8 cellular contexts compared by ENCODE assay signal in the genomic region with DNA sequence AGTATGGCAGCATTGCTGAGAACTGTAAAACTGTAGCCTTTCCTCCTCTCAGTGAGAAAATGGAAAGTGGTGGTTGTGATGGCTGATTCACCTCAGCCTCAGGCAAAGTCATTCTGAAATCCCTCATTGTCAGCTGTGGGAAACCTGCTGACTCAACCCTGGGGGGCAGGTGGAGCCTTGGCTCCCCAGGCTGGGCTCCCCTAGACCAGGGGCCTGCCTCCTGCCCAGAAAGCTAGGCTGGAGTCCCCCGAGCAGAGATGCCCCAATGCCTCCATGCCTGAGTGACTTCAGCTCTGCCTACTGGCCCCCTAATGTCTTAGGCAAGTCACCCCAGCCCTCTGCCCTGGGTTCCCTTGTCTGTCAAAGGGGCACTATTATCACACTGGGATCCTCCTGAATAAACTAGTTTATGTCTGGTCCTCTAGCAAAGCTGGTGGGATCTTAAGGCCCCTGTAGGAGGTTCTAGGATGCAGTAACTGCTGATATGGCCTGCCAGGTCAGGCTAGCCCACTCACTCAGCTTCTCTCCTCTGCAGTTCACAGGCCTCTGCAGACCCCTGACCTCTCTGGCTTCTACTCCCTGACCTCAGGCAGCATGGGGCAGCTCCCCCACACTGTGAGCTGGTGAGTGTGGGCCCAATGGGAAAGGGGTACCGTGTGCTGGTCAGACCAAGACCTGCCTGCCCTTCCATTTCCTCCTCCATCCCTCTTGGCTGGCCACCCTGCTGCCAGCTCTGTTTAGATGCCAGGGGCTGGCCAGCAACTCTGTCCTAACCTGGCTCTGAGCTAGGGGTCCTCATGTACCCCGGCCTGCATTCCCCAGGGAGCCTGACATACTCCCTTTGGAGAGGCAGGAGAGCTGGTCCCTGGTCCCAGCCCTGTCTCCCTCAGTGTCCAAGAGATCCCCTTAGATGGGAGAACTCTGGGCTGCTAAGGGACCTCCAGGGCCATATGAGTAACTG. TPM values are rescaled to one million over a fixed set of nuclear protein-coding genes. Genes with fewer than 3 reads are reported as not detected.
DNase-seq lines count a peak whose midpoint lies in the region; ATAC-seq and TF ChIP-seq lines count a peak whose summit lies in the region.

No MANE protein-coding gene starts in this region.

- H3K36me3 Mint-ChIP-seq in activated CD4-positive, alpha-beta memory T cell treated with anti-CD3 and anti-CD28 coated beads for 36 hours: peaks cover 59% of the 10 kb centered on the region

- peaks cover 32% of the 10 kb centered on the region for H4K20me1 ChIP-seq in SK-N-SH (ENCODE audit: insufficient read depth)

- TF ChIP-seq RAD21 in SK-N-SH (IDR thresholded peaks at IDR 0.05; ENCODE audit: low read length): no peak

- no peak overlapping the region for H3K4me3 ChIP-seq in SK-N-SH (ENCODE audit: low read depth in 2 of 2, low read length in 1 of 2)

- WGBS in SK-N-SH (ENCODE audit: low lambda C conversion rate): 86% methylated on average over 2 of the region's 3 CpGs

- DNase-seq in SK-N-SH: no peak
- DNase-seq in activated CD4-positive, alpha-beta memory T cell treated with anti-CD3 and anti-CD28 coated beads for 36 hours: peak; percentile 91
- peak; percentile 50 for DNase-seq in foreskin melanocyte
- DNase-seq in stimulated activated naive CD8-positive, alpha-beta T cell treated with anti-CD3 and anti-CD28 coated beads, Interleukin-15, amount 100 ng/mL, for 72 hours: peak; percentile 68 to 84
- DNase-seq in NCI-H446 (lab: John Stamatoyannopoulos, UW): no peak
- DNase-seq in NCI-H1105 treated with DMSO at 0.1 percent for 48 hours (lab: John Stamatoyannopoulos, UW): no peak

- H3K27me3 ChIP-seq in SK-N-SH (ENCODE audit: insufficient read depth): no peaks in the 10 kb centered on the region

- H3K9me3 Mint-ChIP-seq in activated CD4-positive, alpha-beta memory T cell treated with anti-CD3 and anti-CD28 coated beads for 36 hours: no peaks in the 10 kb centered on the region
- no peaks in the 10 kb centered on the region for H3K9me3 Mint-ChIP-seq in stimulated activated naive CD8-positive, alpha-beta T cell treated with anti-CD3 and anti-CD28 coated beads, Interleukin-15, amount 100 ng/mL, for 72 hours

- H3K27ac ChIP-seq in SK-N-SH (ENCODE audit: low read depth in 2 of 2, low read length in 1 of 2): peak overlapping the region; percentile 11 to 16; a peak in 2 of 4 replicates

- no peak for ATAC-seq in SK-N-SH treated with all-trans-retinoic acid at 6 μM for 48 hours
- ATAC-seq in HG03103 (IDR thresholded peaks at IDR 0.05; ENCODE audit: low read depth, unreplicated experiment): peak; percentile 59
- ATAC-seq in stimulated activated naive CD8-positive, alpha-beta T cell treated with anti-CD3 and anti-CD28 coated beads, Interleukin-15, amount 100 ng/mL, for 72 hours: peak; percentile 88

- H3K27ac Mint-ChIP-seq in activated CD4-positive, alpha-beta memory T cell treated with anti-CD3 and anti-CD28 coated beads for 36 hours: peak overlapping the region; percentile 67
- peak overlapping the region; percentile 70 to 74 for H3K27ac Mint-ChIP-seq in stimulated activated naive CD8-positive, alpha-beta T cell treated with anti-CD3 and anti-CD28 coated beads, Interleukin-15, amount 100 ng/mL, for 72 hours

- H3K9me2 ChIP-seq in SK-N-SH: no peaks in the 10 kb centered on the region

- TF ChIP-seq CTCF in SK-N-SH (IDR thresholded peaks at IDR 0.05): no peak

- H3F3A ChIP-seq in SK-N-SH (replicated peaks; ENCODE audit: insufficient read depth): peaks cover 4% of the 10 kb centered on the region

- CTCF ChIA-PET in SK-N-SH (lab: Yijun Ruan, JAX): interaction anchor here (0.9 to 18.5 kb wide), 12 partner anchors 10 to 151 kb away, joined by 3 to 673 read pairs (median 16); a partner anchor contains a TSS
- CTCF ChIA-PET in activated CD4-positive, alpha-beta memory T cell treated with anti-CD3 and anti-CD28 coated beads for 36 hours (lab: Charles Lee): interaction anchor here (0.6 to 28.4 kb wide), 20 partner anchors 8 to 112 kb away, joined by 3 to 981 read pairs (median 7); a partner anchor contains a TSS

- peaks cover 66% of the 10 kb centered on the region for H3K4me1 Mint-ChIP-seq in activated CD4-positive, alpha-beta memory T cell treated with anti-CD3 and anti-CD28 coated beads for 36 hours (ENCODE audit: low read depth)
- peaks cover 94% of the 10 kb centered on the region for H3K4me1 Mint-ChIP-seq in stimulated activated naive CD8-positive, alpha-beta T cell treated with anti-CD3 and anti-CD28 coated beads, Interleukin-15, amount 100 ng/mL, for 72 hours

- H3K4me2 ChIP-seq in SK-N-SH: no peak overlapping the region; the same call in 1 of the 2 replicates

- H3K79me2 ChIP-seq in SK-N-SH (ENCODE audit: insufficient read depth): peaks cover 10% of the 10 kb centered on the region; the same call in 1 of the 2 replicates

- H3K9ac ChIP-seq in SK-N-SH: no peak overlapping the region

- H3K9me3 ChIP-seq in SK-N-SH: no peaks in the 10 kb centered on the region

- POLR2A ChIA-PET in SK-N-SH (lab: Yijun Ruan, JAX): interaction anchor here (2.4 kb wide), 1 partner anchor 31 kb away, joined by 15 read pairs; no protein-coding TSS in a partner anchor
- POLR2A ChIA-PET in activated CD4-positive, alpha-beta memory T cell treated with anti-CD3 and anti-CD28 coated beads for 36 hours (lab: Charles Lee): interaction anchor here (0.6 to 6.4 kb wide), 13 partner anchors 9 to 135 kb away, joined by 3 to 43 read pairs (median 5); a partner anchor contains a TSS

- H2AFZ ChIP-seq in SK-N-SH (ENCODE audit: low read depth): no peak overlapping the region

- no peak overlapping the region for H3K4me3 Mint-ChIP-seq in activated CD4-positive, alpha-beta memory T cell treated with anti-CD3 and anti-CD28 coated beads for 36 hours
- peak overlapping the region; percentile 63 to 76 for H3K4me3 Mint-ChIP-seq in stimulated activated naive CD8-positive, alpha-beta T cell treated with anti-CD3 and anti-CD28 coated beads, Interleukin-15, amount 100 ng/mL, for 72 hours

- H3K4me1 ChIP-seq in SK-N-SH (ENCODE audit: control insufficient read depth in 1 of 2, insufficient read depth in 2 of 2, low read depth in 1 of 2, low read length in 1 of 2): peaks cover 11 to 28% of the 10 kb centered on the region in 2 experiments; a peak in 3 of 4 replicates

- intact Hi-C loops in activated CD4-positive, alpha-beta memory T cell treated with anti-CD3 and anti-CD28 coated beads for 36 hours (cut with micrococcal nuclease): loop anchor here (1.0 kb wide), 4 partner anchors 26 to 67 kb away; no protein-coding TSS in a partner anchor

- H3K27me3 Mint-ChIP-seq in activated CD4-positive, alpha-beta memory T cell treated with anti-CD3 and anti-CD28 coated beads for 36 hours: no peaks in the 10 kb centered on the region
- no peaks in the 10 kb centered on the region for H3K27me3 Mint-ChIP-seq in stimulated activated naive CD8-positive, alpha-beta T cell treated with anti-CD3 and anti-CD28 coated beads, Interleukin-15, amount 100 ng/mL, for 72 hours

- H3K36me3 ChIP-seq in SK-N-SH (replicated peaks in 1 of 2; ENCODE audit: control insufficient read depth in 1 of 2, insufficient read depth in 2 of 2, low read length in 1 of 2): peaks cover 4 to 66% of the 10 kb centered on the region in 2 experiments

- no peak for TF ChIP-seq EP300 in SK-N-SH (IDR thresholded peaks at IDR 0.05; ENCODE audit: borderline replicate concordance in 1 of 2, low read depth in 1 of 2, low read length in 1 of 2)

TF ChIP-seq in SK-N-SH, 30 proteins besides CTCF, POLR2A, EP300 and RAD21:
- no peak for TF ChIP-seq MXI1 (IDR thresholded peaks at IDR 0.05; ENCODE audit: low read depth, low read length)
- TF ChIP-seq FOSL2 (IDR thresholded peaks at IDR 0.05; ENCODE audit: borderline replicate concordance, low read depth): peak; percentile 36; the same call in 1 of the 2 replicates

TF ChIP-seq in SK-N-SH treated with all-trans-retinoic acid at 6 μM for 48 hours, 23 proteins besides CTCF, POLR2A, EP300 and RAD21 (continues in another document):
- no peak for TF ChIP-seq ARNTL (CRISPR knock-in tag; IDR thresholded peaks at IDR 0.05; ENCODE audit: borderline replicate concordance, low read depth)
- TF ChIP-seq, protein P1, sequence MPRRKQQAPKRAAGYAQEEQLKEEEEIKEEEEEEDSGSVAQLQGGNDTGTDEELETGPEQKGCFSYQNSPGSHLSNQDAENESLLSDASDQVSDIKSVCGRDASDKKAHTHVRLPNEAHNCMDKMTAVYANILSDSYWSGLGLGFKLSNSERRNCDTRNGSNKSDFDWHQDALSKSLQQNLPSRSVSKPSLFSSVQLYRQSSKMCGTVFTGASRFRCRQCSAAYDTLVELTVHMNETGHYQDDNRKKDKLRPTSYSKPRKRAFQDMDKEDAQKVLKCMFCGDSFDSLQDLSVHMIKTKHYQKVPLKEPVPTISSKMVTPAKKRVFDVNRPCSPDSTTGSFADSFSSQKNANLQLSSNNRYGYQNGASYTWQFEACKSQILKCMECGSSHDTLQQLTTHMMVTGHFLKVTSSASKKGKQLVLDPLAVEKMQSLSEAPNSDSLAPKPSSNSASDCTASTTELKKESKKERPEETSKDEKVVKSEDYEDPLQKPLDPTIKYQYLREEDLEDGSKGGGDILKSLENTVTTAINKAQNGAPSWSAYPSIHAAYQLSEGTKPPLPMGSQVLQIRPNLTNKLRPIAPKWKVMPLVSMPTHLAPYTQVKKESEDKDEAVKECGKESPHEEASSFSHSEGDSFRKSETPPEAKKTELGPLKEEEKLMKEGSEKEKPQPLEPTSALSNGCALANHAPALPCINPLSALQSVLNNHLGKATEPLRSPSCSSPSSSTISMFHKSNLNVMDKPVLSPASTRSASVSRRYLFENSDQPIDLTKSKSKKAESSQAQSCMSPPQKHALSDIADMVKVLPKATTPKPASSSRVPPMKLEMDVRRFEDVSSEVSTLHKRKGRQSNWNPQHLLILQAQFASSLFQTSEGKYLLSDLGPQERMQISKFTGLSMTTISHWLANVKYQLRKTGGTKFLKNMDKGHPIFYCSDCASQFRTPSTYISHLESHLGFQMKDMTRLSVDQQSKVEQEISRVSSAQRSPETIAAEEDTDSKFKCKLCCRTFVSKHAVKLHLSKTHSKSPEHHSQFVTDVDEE (CRISPR knock-in tag; IDR thresholded peaks at IDR 0.05): no peak
- TF ChIP-seq CSDC2 (CRISPR knock-in tag; IDR thresholded peaks at IDR 0.05): no peak
- TF ChIP-seq TCF4 (CRISPR knock-in tag; IDR thresholded peaks at IDR 0.05; ENCODE audit: borderline replicate concordance): no peak
- TF ChIP-seq ZC3H10 (CRISPR knock-in tag; IDR thresholded peaks at IDR 0.05): no peak
- no peak for TF ChIP-seq ZFP30 (CRISPR knock-in tag; IDR thresholded peaks at IDR 0.05)

RNA-seq across cellular contexts. Expression of a gene that starts 24.2 kb away (rescaled TPM):
- polyA plus RNA-seq in SK-N-SH (2012; rRNA removed): 2.3 and 2.7 TPM in 2 replicates
- 1.9 and 2.9 TPM in 2 replicates for polyA plus RNA-seq in SK-N-SH (2012; cell fraction: cytosol; rRNA removed)
- 4.0 and 4.4 TPM in 2 replicates for polyA plus RNA-seq in SK-N-SH (2012; cell fraction: nucleus; rRNA removed)
- 10 to 100 TPM; 59.3 to 65.6 TPM for total RNA-seq in activated CD4-positive, alpha-beta memory T cell treated with anti-CD3 and anti-CD28 coated beads for 36 hours

RNA-seq across cellular contexts. Expression of a gene that starts 38.1 kb away (rescaled TPM):
- 407 and 428 TPM in 2 replicates for polyA plus RNA-seq in SK-N-SH (2012; rRNA removed)
- 621 and 939 TPM in 2 replicates for polyA plus RNA-seq in SK-N-SH (2012; cell fraction: cytosol; rRNA removed)
- polyA plus RNA-seq in SK-N-SH (2012; cell fraction: nucleus; rRNA removed): 127 and 233 TPM in 2 replicates
- 100 to 1,000 TPM; 284 to 286 TPM for total RNA-seq in activated CD4-positive, alpha-beta memory T cell treated with anti-CD3 and anti-CD28 coated beads for 36 hours

Comparison
In these comparisons a context has a peak if more than half of its experiments do, and no peak if none do; other contexts are left out.
1. DNase-seq: peak in activated CD4-positive, alpha-beta memory T cell treated with anti-CD3 and anti-CD28 coated beads for 36 hours (single experiment), foreskin melanocyte (single experiment) and stimulated activated naive CD8-positive, alpha-beta T cell treated with anti-CD3 and anti-CD28 coated beads, Interleukin-15, amount 100 ng/mL, for 72 hours (2 of 2); none in SK-N-SH (single experiment), NCI-H446 (0 of 2) and NCI-H1105 treated with DMSO at 0.1 percent for 48 hours (single experiment).